ENCODE assay signal across 17 cellular contexts in genomic region chr3:135050536-135050935, GRCh38.
DNase-seq lines count a peak whose midpoint lies in the region; ATAC-seq, FAIRE-seq and TF ChIP-seq lines count a peak whose summit lies in the region.
"Had no signal": no experiment of that assay in that cellular context is flagged by ENCODE, and none has a peak within 500 bp of the region (broad histone marks: within the 10 kb centered on the region; RNA-seq: fewer than 3 reads in every experiment).

No MANE protein-coding gene starts in this region.

- no peak overlapping the region for H3K18ac ChIP-seq in H1 (ENCODE audit: extremely low read depth, low read length)

- peak; percentile 1 for DNase-seq in H4 (ENCODE audit: low spot score)
- no peak for DNase-seq in H1 (ENCODE audit: low read depth in 1 of 2, low spot score in 2 of 2)
- peak; percentile 43 for DNase-seq in iPS DF 6.9 (ENCODE audit: low read depth, low spot score)
- no peak for DNase-seq in frontal cortex (ENCODE audit: low spot score in 2 of 2)
- DNase-seq in NCI-H1436 treated with DMSO at 0.1 percent for 48 hours (lab: John Stamatoyannopoulos, UW), result no peak
- DNase-seq: Calu3; CD8-positive, alpha-beta T cell; DMS79 treated with DMSO at 0.1 percent for 48 hours; GM23248; HCEC 1CT; KBM-7 had no signal

- TF ChIP-seq POLR2A in H1 (IDR thresholded peaks at IDR 0.05; ENCODE audit: control extremely low read depth in 1 of 2, low read depth in 2 of 2, low read length in 2 of 2), result no peak

- H3K4me2 ChIP-seq in H1 (ENCODE audit: insufficient read depth in 1 of 2, low read depth in 2 of 2, low read length in 2 of 2) (peak overlapping the region in 1 of 2 experiments; percentile 1; a peak in 1 of 4 replicates), neural cell (ENCODE audit: low read length) (no peak overlapping the region)
- H3K4me2 ChIP-seq: BLaER1 treated with 17β-estradiol and CSF1 and Interleukin-3, amounts not matched to agents 10 nM and 100 nM had no signal

- H3K36me3 ChIP-seq in H1 (ENCODE audit: control insufficient read depth in 2 of 4, insufficient read depth in 4 of 4, low read length in 3 of 4) (no peaks in the 10 kb centered on the region), iPS DF 6.9 (ENCODE audit: control insufficient read depth, insufficient read depth, low read length) (no peaks in the 10 kb centered on the region), neural cell (ENCODE audit: insufficient read depth, low read length) (no peaks in the 10 kb centered on the region)
- H3K36me3 ChIP-seq: BLaER1 treated with 17β-estradiol and CSF1 and Interleukin-3, amounts not matched to agents 10 nM and 100 nM had no signal

- H4K5ac ChIP-seq in H1 (ENCODE audit: insufficient read length, low read depth, low read length), result no peak overlapping the region

- H3K23me2 ChIP-seq in H1 (ENCODE audit: low read depth, low read length), result no peaks in the 10 kb centered on the region

- H2AK5ac ChIP-seq in H1 (ENCODE audit: low read depth, low read length), result no peak overlapping the region

- H3K79me2 ChIP-seq in H1 (ENCODE audit: control insufficient read depth in 1 of 2, insufficient read depth in 2 of 2, low read length in 2 of 2) (no peaks in the 10 kb centered on the region), neural cell (replicated peaks; ENCODE audit: insufficient read depth, low read length) (no peaks in the 10 kb centered on the region)

- H3K14ac ChIP-seq in H1 (ENCODE audit: insufficient read length), result no peak overlapping the region

- 68% methylated on average over 3 of the region's 3 CpGs; no CpG with 5 or more reads in 1 of the 2 experiments for WGBS in H1 (ENCODE audit: extremely low coverage in 1 of 2, insufficient coverage in 1 of 2, insufficient read length in 1 of 2, insufficient replicate concordance in 2 of 2, low coverage in 1 of 2, low lambda C conversion rate in 2 of 2, missing lambda C conversion rate in 1 of 2), 2 experiments
- WGBS in iPS DF 6.9 (ENCODE audit: insufficient coverage, insufficient read length), result no CpG with 5 or more reads among the region's 3 CpGs

- H3K9ac ChIP-seq in H1 (replicated peaks in 1 of 4; ENCODE audit: extremely low read depth in 1 of 4, low read depth in 3 of 4, low read length in 3 of 4) (no peak overlapping the region), neural cell (ENCODE audit: low read length) (no peak overlapping the region)
- H3K9ac ChIP-seq: BLaER1 treated with 17β-estradiol and CSF1 and Interleukin-3, amounts not matched to agents 10 nM and 100 nM; GM23248 had no signal

- CTCF ChIA-PET in H1 (lab: Charles Lee; ENCODE audit: partially characterized antibody), result interaction anchor here (0.7 to 0.8 kb wide), 2 partner anchors 16 to 33 kb away, joined by 3 read pairs; no protein-coding TSS in a partner anchor

- TF ChIP-seq RAD21 in H1 (IDR thresholded peaks at IDR 0.05 in 1 of 2, conservative IDR thresholded peaks at IDR 0.05 in 1 of 2; ENCODE audit: low read depth in 2 of 2, low read length in 2 of 2), result no peak
- no peak for TF ChIP-seq RAD21 in neural cell (conservative IDR thresholded peaks at IDR 0.05)

- H3K4ac ChIP-seq in H1 (replicated peaks; ENCODE audit: insufficient read length, low read depth, low read length), result no peak overlapping the region

- ATAC-seq in HG02571 (IDR thresholded peaks at IDR 0.05; ENCODE audit: unreplicated experiment), result no peak
- ATAC-seq: CD8-positive, alpha-beta T cell; GM12878; HepG2 had no signal

- no peak overlapping the region for H3K56ac ChIP-seq in H1 (replicated peaks; ENCODE audit: insufficient read length, low read depth, low read length)

- H3K23ac ChIP-seq in H1 (ENCODE audit: insufficient read length), result no peak overlapping the region

- no peaks in the 10 kb centered on the region for H3K9me2 ChIP-seq in neural cell (ENCODE audit: insufficient read depth, low read length)

- no peaks in the 10 kb centered on the region for H3F3A ChIP-seq in neural cell (ENCODE audit: insufficient read depth, low read length, poor library complexity, severe bottlenecking)

- H3K27me3 ChIP-seq in H1 (replicated peaks in 1 of 4; ENCODE audit: control insufficient read depth in 3 of 4, extremely low read depth in 1 of 4, insufficient read depth in 3 of 4, low read length in 3 of 4) (no peaks in the 10 kb centered on the region), iPS DF 6.9 (ENCODE audit: control insufficient read depth, insufficient read depth, low read length) (no peaks in the 10 kb centered on the region), neural cell (ENCODE audit: insufficient read depth, low read depth, low read length) (no peaks in the 10 kb centered on the region)
- H3K27me3 ChIP-seq: BLaER1 treated with 17β-estradiol and CSF1 and Interleukin-3, amounts not matched to agents 10 nM and 100 nM had no signal

- no peak overlapping the region for H2BK15ac ChIP-seq in H1 (ENCODE audit: low read length)

- no peak overlapping the region for H3K4me3 ChIP-seq in H1 (ENCODE audit: extremely low read depth in 1 of 4, insufficient read depth in 2 of 4, low read depth in 3 of 4, low read length in 4 of 4)
- H3K4me3 ChIP-seq in iPS DF 6.9 (ENCODE audit: low read length), result no peak overlapping the region
- no peak overlapping the region for H3K4me3 ChIP-seq in neural cell (ENCODE audit: low read length)
- H3K4me3 ChIP-seq: BLaER1 treated with 17β-estradiol and CSF1 and Interleukin-3, amounts not matched to agents 10 nM and 100 nM; GM12878; GM23248 had no signal

- no peaks in the 10 kb centered on the region for H3K79me1 ChIP-seq in H1 (ENCODE audit: low read depth, low read length)

- H2BK5ac ChIP-seq in H1 (ENCODE audit: low read depth, low read length), result no peak overlapping the region; the same call in 1 of the 2 replicates

- H2BK120ac ChIP-seq in H1 (replicated peaks; ENCODE audit: low read depth, low read length), result no peak overlapping the region

- H4K8ac ChIP-seq in H1 (ENCODE audit: extremely low read depth, insufficient read depth, low read length), result no peak overlapping the region

- no peak overlapping the region for H2BK20ac ChIP-seq in H1 (ENCODE audit: low read length)

- peak overlapping the region; percentile 53; the same call in 1 of the 2 replicates for H2AFZ ChIP-seq in H1 (ENCODE audit: low read length)
- no peak overlapping the region for H2AFZ ChIP-seq in neural cell (ENCODE audit: low read depth, low read length)
- H2AFZ ChIP-seq: GM23248 had no signal

- POLR2A ChIA-PET in H1 (lab: Charles Lee; ENCODE audit: partially characterized antibody), result interaction anchor here (0.8 kb wide), 1 partner anchor 80 kb away, joined by 3 read pairs; no protein-coding TSS in a partner anchor

- no peaks in the 10 kb centered on the region for H3K9me3 ChIP-seq in H1 (ENCODE audit: insufficient read depth in 2 of 2, low read depth in 1 of 2, low read length in 1 of 2)
- H3K9me3 ChIP-seq in iPS DF 6.9 (ENCODE audit: control insufficient read depth, insufficient read depth, low read length), result no peaks in the 10 kb centered on the region
- H3K9me3 ChIP-seq in neural cell (ENCODE audit: low read length), result no peaks in the 10 kb centered on the region
- H3K9me3 ChIP-seq: BLaER1 treated with 17β-estradiol and CSF1 and Interleukin-3, amounts not matched to agents 10 nM and 100 nM had no signal

- no peak overlapping the region for H4K91ac ChIP-seq in H1 (replicated peaks; ENCODE audit: insufficient read length, low read length)

- H3K4me1 ChIP-seq in H1 (replicated peaks in 1 of 4; ENCODE audit: control insufficient read depth in 3 of 4, insufficient read depth in 4 of 4, low read length in 3 of 4), result peaks cover 0 to 8% (median 1%) of the 10 kb centered on the region in 4 experiments; a peak in 3 of 7 replicates
- H3K4me1 ChIP-seq in iPS DF 6.9 (ENCODE audit: control insufficient read depth, insufficient read depth, low read length), result peaks cover 2% of the 10 kb centered on the region; the same call in 1 of the 2 replicates
- H3K4me1 ChIP-seq: BLaER1 treated with 17β-estradiol and CSF1 and Interleukin-3, amounts not matched to agents 10 nM and 100 nM had no signal

- TF ChIP-seq CTCF in H1 (IDR thresholded peaks at IDR 0.05; ENCODE audit: control extremely low read depth in 1 of 3, insufficient read depth in 1 of 3, low read depth in 1 of 3, low read length in 3 of 3) (no peak), neural cell (IDR thresholded peaks at IDR 0.05; ENCODE audit: poor library complexity, severe bottlenecking) (no peak)

- TF ChIP-seq EP300 in H1 (IDR thresholded peaks at IDR 0.05; ENCODE audit: borderline replicate concordance in 1 of 2, low read depth in 2 of 2, low read length in 2 of 2) (no peak), neural cell (conservative IDR thresholded peaks at IDR 0.05; ENCODE audit: poor library complexity, severe bottlenecking) (no peak)

- FAIRE-seq in H1 (lab: Jason Lieb, UNC), result no peak
- no peak for FAIRE-seq in frontal cortex (lab: Jason Lieb, UNC)
- FAIRE-seq: GM12878, GM19239, HepG2 had no signal

- H4K20me1 ChIP-seq in H1 (replicated peaks in 1 of 2; ENCODE audit: control insufficient read depth in 1 of 2, insufficient read depth in 2 of 2, low read length in 2 of 2) (no peaks in the 10 kb centered on the region), neural cell (ENCODE audit: insufficient read depth) (no peaks in the 10 kb centered on the region)
- H4K20me1 ChIP-seq: BLaER1 treated with 17β-estradiol and CSF1 and Interleukin-3, amounts not matched to agents 10 nM and 100 nM had no signal

- no peak overlapping the region; the same call in 1 of the 2 replicates for H3K27ac ChIP-seq in H1 (ENCODE audit: low read depth, low read length)
- no peak overlapping the region for H3K27ac ChIP-seq in iPS DF 6.9 (ENCODE audit: low read length)
- H3K27ac ChIP-seq in neural cell (ENCODE audit: low read length), result peak overlapping the region; percentile 64
- H3K27ac ChIP-seq: BLaER1 treated with 17β-estradiol and CSF1 and Interleukin-3, amounts not matched to agents 10 nM and 100 nM; GM23248 had no signal

- no peak overlapping the region for H2BK12ac ChIP-seq in H1 (ENCODE audit: low read depth, low read length)

TF ChIP-seq in H1, 55 proteins besides CTCF, POLR2A, EP300 and RAD21 (continues in another document):
- TF ChIP-seq BACH1 (IDR thresholded peaks at IDR 0.05; ENCODE audit: low read length) (no peak), KDM1A (IDR thresholded peaks at IDR 0.05; ENCODE audit: borderline replicate concordance, low read length) (no peak), ASH2L (IDR thresholded peaks at IDR 0.05; ENCODE audit: low read length) (peak; percentile 31), CBX5 (IDR thresholded peaks at IDR 0.05; ENCODE audit: low read depth, low read length) (no peak), PHF8 (conservative IDR thresholded peaks at IDR 0.05; ENCODE audit: low read depth, low read length) (no peak), GABPA (IDR thresholded peaks at IDR 0.05; ENCODE audit: borderline replicate concordance, insufficient read depth, low read length) (no peak)

Comparison
In these comparisons a context has a peak if more than half of its experiments do, and no peak if none do; other contexts are left out.
1. DNase-seq: peak in H4 (single experiment) and iPS DF 6.9 (single experiment); none in H1 (0 of 2), frontal cortex (0 of 2) and NCI-H1436 treated with DMSO at 0.1 percent for 48 hours (single experiment).